Comparison of ENCODE assay signal across 9 cellular contexts in the genomic region with DNA sequence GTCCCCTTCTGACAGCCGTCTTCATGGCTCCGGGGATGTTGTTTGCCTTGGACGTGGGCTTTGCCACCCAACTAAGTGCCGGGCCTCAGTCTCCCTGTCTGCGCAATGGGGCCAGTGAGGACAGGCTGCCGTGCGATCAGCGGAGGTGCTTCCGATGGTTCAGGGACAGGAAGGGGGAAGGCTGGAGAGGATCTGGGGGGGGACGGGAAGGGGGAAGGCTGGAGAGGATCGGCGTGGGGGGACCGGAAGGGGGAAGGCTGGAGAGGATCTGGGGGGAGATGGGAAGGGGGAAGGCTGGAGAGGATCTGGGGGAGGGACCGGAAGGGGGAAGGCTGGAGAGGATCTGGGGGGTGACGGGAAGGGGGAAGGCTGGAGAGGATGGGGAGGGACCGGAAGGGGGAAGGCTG. TPM values are rescaled to one million over a fixed set of nuclear protein-coding genes. Genes with fewer than 3 reads are reported as not detected.
DNase-seq lines count a peak whose midpoint lies in the region; ATAC-seq lines count a peak whose summit lies in the region.
"Had no signal": no experiment of that assay in that cellular context is flagged by ENCODE, and none has a peak within 500 bp of the region (broad histone marks: within the 10 kb centered on the region; RNA-seq: fewer than 3 reads in every experiment).

No MANE protein-coding gene starts in this region.

- ATAC-seq in effector memory CD8-positive, alpha-beta T cell (replicated peaks): no peak
- ATAC-seq in GM18519 (IDR thresholded peaks at IDR 0.05; ENCODE audit: low FRiP score, unreplicated experiment): no peak
- no peak for ATAC-seq in HG03521 (IDR thresholded peaks at IDR 0.05; ENCODE audit: unreplicated experiment)

- DNase-seq in DMS79 (lab: John Stamatoyannopoulos, UW) (peak; percentile 37), NCI-H510A (lab: John Stamatoyannopoulos, UW) (peak; percentile 62), renal cortical epithelial cell (ENCODE audit: low read depth) (peak; percentile 10), iPS-NIHi11 (ENCODE audit: low spot score) (no peak)
- no peak for DNase-seq in effector memory CD8-positive, alpha-beta T cell
- DNase-seq in activated CD4-positive, alpha-beta T cell treated with anti-CD3 and anti-CD28 coated beads, Interleukin-2, amount 50 U/mL, for 4 hours: no peak
- DNase-seq: T-helper 17 cell had no signal

- H3K27ac Mint-ChIP-seq in effector memory CD8-positive, alpha-beta T cell: no peak overlapping the region
- H3K27ac Mint-ChIP-seq: T-helper 17 cell had no signal

- H3K9me3 Mint-ChIP-seq in effector memory CD8-positive, alpha-beta T cell: no peaks in the 10 kb centered on the region

- peaks cover 29 to 48% of the 10 kb centered on the region in 2 donors for H3K27me3 Mint-ChIP-seq in effector memory CD8-positive, alpha-beta T cell

- H3K4me3 Mint-ChIP-seq in effector memory CD8-positive, alpha-beta T cell: peak overlapping the region; percentile 60 to 76

- peaks cover 9% of the 10 kb centered on the region in 2 donors for H3K4me1 Mint-ChIP-seq in effector memory CD8-positive, alpha-beta T cell (ENCODE audit: low read depth in 2 of 2)

- H3K36me3 Mint-ChIP-seq in effector memory CD8-positive, alpha-beta T cell (ENCODE audit: insufficient read depth): no peaks in the 10 kb centered on the region

RNA-seq across cellular contexts. Expression of a gene that starts 3.4 kb away (rescaled TPM):
- 0.52 and 1.6 TPM in 2 replicates for total RNA-seq in renal cortical epithelial cell

Comparison
In these comparisons a context has a peak if more than half of its experiments do, and no peak if none do; other contexts are left out.
1. DNase-seq: peak in DMS79 (single experiment), NCI-H510A (single experiment) and renal cortical epithelial cell (single experiment); none in effector memory CD8-positive, alpha-beta T cell (0 of 3), iPS-NIHi11 (single experiment) and activated CD4-positive, alpha-beta T cell treated with anti-CD3 and anti-CD28 coated beads, Interleukin-2, amount 50 U/mL, for 4 hours (0 of 2).